In genomic region chr11:126748097-126748756, GRCh38 we compare ENCODE assay signal across 12 cellular contexts.
DNase-seq lines count a peak whose midpoint lies in the region; ATAC-seq and TF ChIP-seq lines count a peak whose summit lies in the region.
"Had no signal": no experiment of that assay in that cellular context is flagged by ENCODE, and none has a peak within 500 bp of the region (broad histone marks: within the 10 kb centered on the region; RNA-seq: fewer than 3 reads in every experiment).

No MANE protein-coding gene starts in this region.

- H3K27me3 ChIP-seq in BLaER1 (no peaks in the 10 kb centered on the region), GM23338 (ENCODE audit: insufficient read depth) (no peaks in the 10 kb centered on the region)
- H3K27me3 ChIP-seq: suprapubic skin had no signal

- H3K27me3 Mint-ChIP-seq in GM23338 (ENCODE audit: insufficient read depth, low read depth, poor library complexity) (no peaks in the 10 kb centered on the region), T-cell (peaks cover 0 to 28% of the 10 kb centered on the region in 2 donors)
- H3K27me3 Mint-ChIP-seq in stimulated activated memory B cell treated with anti-CD40 and anti-IgM and Interleukin-4, amounts not matched to agents 10 μg/mL and 1 μg/mL and 100 μg/mL, for 72 hours, result no peaks in the 10 kb centered on the region

- CTCF ChIA-PET in T-cell (lab: Charles Lee), result no interaction called here

- peak overlapping the region; percentile 59 for H3K9ac ChIP-seq in BLaER1

- H3K9me2 ChIP-seq in GM23338 (ENCODE audit: insufficient read depth), result peaks cover 25% of the 10 kb centered on the region

- H2AFZ ChIP-seq in GM23338, result peak overlapping the region; percentile 66

- H3K27ac ChIP-seq in BLaER1 (peak overlapping the region; percentile 82), GM23338 (ENCODE audit: low read depth) (no peak overlapping the region)
- H3K27ac ChIP-seq: suprapubic skin had no signal

- H3K4me3 Mint-ChIP-seq in GM23338 (no peak overlapping the region), T-cell (no peak overlapping the region)
- no peak overlapping the region for H3K4me3 Mint-ChIP-seq in stimulated activated memory B cell treated with anti-CD40 and anti-IgM and Interleukin-4, amounts not matched to agents 10 μg/mL and 1 μg/mL and 100 μg/mL, for 72 hours
- H3K4me3 Mint-ChIP-seq: HFFc6 had no signal

- no peaks in the 10 kb centered on the region; the same call in 2 of the 3 replicates for H3K9me3 Mint-ChIP-seq in GM23338
- H3K9me3 Mint-ChIP-seq in stimulated activated memory B cell treated with anti-CD40 and anti-IgM and Interleukin-4, amounts not matched to agents 10 μg/mL and 1 μg/mL and 100 μg/mL, for 72 hours, result no peaks in the 10 kb centered on the region
- H3K9me3 Mint-ChIP-seq in T-cell, result peaks cover 0 to 5% (median 3%) of the 10 kb centered on the region in 3 donors
- H3K9me3 Mint-ChIP-seq: HFFc6 had no signal

- peaks cover 7% of the 10 kb centered on the region; the same call in 1 of the 2 replicates for H3K9me3 ChIP-seq in BLaER1
- H3K9me3 ChIP-seq: suprapubic skin had no signal

- H3K4me1 Mint-ChIP-seq in GM23338 (peaks cover 12% of the 10 kb centered on the region), T-cell (peaks cover 0 to 23% (median 0%) of the 10 kb centered on the region in 3 donors)
- H3K4me1 Mint-ChIP-seq in stimulated activated memory B cell treated with anti-CD40 and anti-IgM and Interleukin-4, amounts not matched to agents 10 μg/mL and 1 μg/mL and 100 μg/mL, for 72 hours, result no peaks in the 10 kb centered on the region

- H3K36me3 ChIP-seq in BLaER1, result no peaks in the 10 kb centered on the region
- H3K36me3 ChIP-seq in GM23338 (ENCODE audit: insufficient read depth), result no peaks in the 10 kb centered on the region
- H3K36me3 ChIP-seq: suprapubic skin had no signal

- no peaks in the 10 kb centered on the region for H4K20me1 ChIP-seq in BLaER1
- no peaks in the 10 kb centered on the region for H4K20me1 ChIP-seq in GM23338 (replicated peaks; ENCODE audit: insufficient read depth)

- POLR2A ChIA-PET in T-cell (lab: Charles Lee), result no interaction called here

- no peak overlapping the region; the same call in 1 of the 2 replicates for H3K27ac Mint-ChIP-seq in GM23338
- H3K27ac Mint-ChIP-seq in stimulated activated memory B cell treated with anti-CD40 and anti-IgM and Interleukin-4, amounts not matched to agents 10 μg/mL and 1 μg/mL and 100 μg/mL, for 72 hours, result no peak overlapping the region
- H3K27ac Mint-ChIP-seq in T-cell, result peak overlapping the region in 1 of 2 donors; percentile 93
- H3K27ac Mint-ChIP-seq: HFFc6 had no signal

- H3K36me3 Mint-ChIP-seq in GM23338 (ENCODE audit: low read depth) (no peaks in the 10 kb centered on the region), T-cell (no peaks in the 10 kb centered on the region)
- no peaks in the 10 kb centered on the region for H3K36me3 Mint-ChIP-seq in stimulated activated memory B cell treated with anti-CD40 and anti-IgM and Interleukin-4, amounts not matched to agents 10 μg/mL and 1 μg/mL and 100 μg/mL, for 72 hours

- no peaks in the 10 kb centered on the region for H3F3A ChIP-seq in GM23338 (replicated peaks; ENCODE audit: low read depth)

- H3K79me2 ChIP-seq in GM23338 (replicated peaks; ENCODE audit: insufficient read depth), result no peaks in the 10 kb centered on the region

- ATAC-seq in GM23338 (peak; percentile 54; the same call in 2 of the 3 replicates), GM18870 (IDR thresholded peaks at IDR 0.05; ENCODE audit: unreplicated experiment) (no peak), T-cell (replicated peaks in 1 of 4) (no peak)
- no peak for ATAC-seq in stimulated activated memory B cell treated with anti-CD40 and anti-IgM and Interleukin-4, amounts not matched to agents 10 μg/mL and 1 μg/mL and 100 μg/mL, for 72 hours

- H3K4me3 ChIP-seq in BLaER1 (no peak overlapping the region), GM23338 (no peak overlapping the region)
- H3K4me3 ChIP-seq: suprapubic skin had no signal

- no peak for TF ChIP-seq CTCF in GM23338 (conservative IDR thresholded peaks at IDR 0.05; ENCODE audit: low read depth in 2 of 2)

- H3K4me1 ChIP-seq in BLaER1 (peaks cover 25% of the 10 kb centered on the region), GM23338 (ENCODE audit: insufficient read depth) (peaks cover 5% of the 10 kb centered on the region; the same call in 1 of the 2 replicates)
- H3K4me1 ChIP-seq: suprapubic skin had no signal

- DNase-seq in GM23338 (ENCODE audit: low spot score) (peak; percentile 17), NCI-H774 (lab: John Stamatoyannopoulos, UW) (peak; percentile 72), left kidney (ENCODE audit: low read depth, low spot score) (peak; percentile 95), T-cell (no peak), A172 (ENCODE audit: low spot score) (no peak)
- DNase-seq: activated T-cell treated with anti-CD3 and anti-CD28 coated beads, Interleukin-2, amount 50 U/mL, for 48 hours; HFFc6; stimulated activated CD4-positive, alpha-beta T cell treated with anti-CD3 and anti-CD28 coated beads, Interleukin-12 subunit alpha, Interleukin-12 subunit beta, amount 100 ng/mL, for 4 hours had no signal

- H3K4me2 ChIP-seq in BLaER1 (peak overlapping the region; percentile 63), GM23338 (no peak overlapping the region)

TF ChIP-seq in GM23338, 12 proteins besides CTCF, POLR2A, EP300 and RAD21 (continues in another document):
- no peak for TF ChIP-seq ZNF114 (CRISPR knock-in tag; IDR thresholded peaks at IDR 0.05)
- no peak for TF ChIP-seq EZH2phosphoT487 (IDR thresholded peaks at IDR 0.05; ENCODE audit: unreplicated experiment)
- no peak for TF ChIP-seq POLR2AphosphoS5 (IDR thresholded peaks at IDR 0.05; ENCODE audit: low read depth)
- no peak for TF ChIP-seq ZNF331 (CRISPR knock-in tag; IDR thresholded peaks at IDR 0.05; ENCODE audit: low read depth)
- TF ChIP-seq ZNF462 (CRISPR knock-in tag; IDR thresholded peaks at IDR 0.05), result no peak

Comparison
In these comparisons a context has a peak if more than half of its experiments do, and no peak if none do; other contexts are left out.
1. DNase-seq: peak in GM23338 (single experiment), NCI-H774 (single experiment) and left kidney (single experiment); none in T-cell (0 of 34) and A172 (single experiment).